Comparison of ENCODE assay signal across 8 cellular contexts in the genomic region with DNA sequence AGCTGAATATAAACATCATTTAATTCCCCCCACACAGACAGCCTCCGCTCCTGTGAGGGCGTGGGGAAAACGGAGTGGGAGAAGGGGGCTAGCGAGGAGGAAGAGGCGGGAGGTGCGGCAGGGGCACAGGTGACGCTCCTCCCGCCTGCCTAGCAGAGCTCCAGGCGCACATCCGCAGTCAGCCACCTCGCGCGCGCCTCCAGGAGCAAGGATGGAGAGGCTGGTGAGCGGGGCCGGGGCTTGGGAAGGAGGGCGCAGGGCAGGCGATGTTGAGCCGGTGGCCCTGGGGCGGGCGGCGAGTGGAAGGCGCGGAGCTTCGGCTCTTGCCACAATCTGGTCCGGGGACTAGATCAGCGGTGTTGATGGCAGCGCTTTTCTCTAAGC. TPM values are rescaled to one million over a fixed set of nuclear protein-coding genes. Genes with fewer than 3 reads are reported as not detected.
A peak's percentile ranks its signal among the peaks of the same experiment; 100 is the strongest.
DNase-seq lines count a peak whose midpoint lies in the region; ATAC-seq lines count a peak whose summit lies in the region.

A gene with protein sequence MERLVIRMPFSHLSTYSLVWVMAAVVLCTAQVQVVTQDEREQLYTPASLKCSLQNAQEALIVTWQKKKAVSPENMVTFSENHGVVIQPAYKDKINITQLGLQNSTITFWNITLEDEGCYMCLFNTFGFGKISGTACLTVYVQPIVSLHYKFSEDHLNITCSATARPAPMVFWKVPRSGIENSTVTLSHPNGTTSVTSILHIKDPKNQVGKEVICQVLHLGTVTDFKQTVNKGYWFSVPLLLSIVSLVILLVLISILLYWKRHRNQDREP (plus strand): TSS at position 155 of the 384 bp plus-strand sequence. CDS start 57 bp downstream, at position 212.

- peak within 1 kb of the TSS; percentile 84 for H3K4me3 Mint-ChIP-seq in activated CD4-positive, alpha-beta memory T cell treated with anti-CD3 and anti-CD28 coated beads, Interleukin-2, amount 10 ng/mL, durations not matched to agents 7 days and 5 days

- DNase-seq in C1 segment of cervical spinal cord (lab: John Stamatoyannopoulos, UW): peak in 10 of 14 donors; percentile 30 to 83 (median 68)
- DNase-seq in NCI-H1417 treated with DMSO at 0.1 percent for 48 hours (lab: John Stamatoyannopoulos, UW): peak; percentile 65
- peak; percentile 55 for DNase-seq in activated CD4-positive, alpha-beta memory T cell treated with anti-CD3 and anti-CD28 coated beads, Interleukin-2, amount 10 ng/mL, durations not matched to agents 7 days and 5 days
- DNase-seq in effector CD4-positive, alpha-beta T cell: peak; percentile 22
- peak; percentile 90 for DNase-seq in mesenteric fat pad (ENCODE audit: low spot score)
- peak; percentile 19 for DNase-seq in stimulated activated CD8-positive, alpha-beta memory T cell treated with anti-CD3 and anti-CD28 coated beads, Interleukin-15, amount 100 ng/mL, for 24 hours (ENCODE audit: low read depth)

- POLR2A ChIA-PET in activated CD4-positive, alpha-beta memory T cell treated with anti-CD3 and anti-CD28 coated beads, Interleukin-2, amount 10 ng/mL, durations not matched to agents 7 days and 5 days (lab: Charles Lee): interaction anchor here (0.7 to 3.2 kb wide), 19 partner anchors 10 to 355 kb away, joined by 3 to 35 read pairs (median 4); a partner anchor contains a TSS

- no peaks in the 10 kb centered on the region for H3K9me3 Mint-ChIP-seq in activated CD4-positive, alpha-beta memory T cell treated with anti-CD3 and anti-CD28 coated beads, Interleukin-2, amount 10 ng/mL, durations not matched to agents 7 days and 5 days

- CTCF ChIA-PET in activated CD4-positive, alpha-beta memory T cell treated with anti-CD3 and anti-CD28 coated beads, Interleukin-2, amount 10 ng/mL, durations not matched to agents 7 days and 5 days (lab: Charles Lee): interaction anchor here (0.8 to 3.9 kb wide), 21 partner anchors 11 to 221 kb away, joined by 3 to 34 read pairs (median 5); a partner anchor contains a TSS

- no peaks in the 10 kb centered on the region for H3K36me3 Mint-ChIP-seq in activated CD4-positive, alpha-beta memory T cell treated with anti-CD3 and anti-CD28 coated beads, Interleukin-2, amount 10 ng/mL, durations not matched to agents 7 days and 5 days (ENCODE audit: low read depth)

- H3K27me3 Mint-ChIP-seq in activated CD4-positive, alpha-beta memory T cell treated with anti-CD3 and anti-CD28 coated beads, Interleukin-2, amount 10 ng/mL, durations not matched to agents 7 days and 5 days: no peaks in the 10 kb centered on the region

- peak; percentile 72 for ATAC-seq in GM21515 (IDR thresholded peaks at IDR 0.05; ENCODE audit: unreplicated experiment)
- no peak for ATAC-seq in GM21717 (IDR thresholded peaks at IDR 0.05; ENCODE audit: unreplicated experiment)

- peaks cover 44% of the 10 kb centered on the region for H3K4me1 Mint-ChIP-seq in activated CD4-positive, alpha-beta memory T cell treated with anti-CD3 and anti-CD28 coated beads, Interleukin-2, amount 10 ng/mL, durations not matched to agents 7 days and 5 days

- peak within 1 kb of the TSS; percentile 67 for H3K27ac Mint-ChIP-seq in activated CD4-positive, alpha-beta memory T cell treated with anti-CD3 and anti-CD28 coated beads, Interleukin-2, amount 10 ng/mL, durations not matched to agents 7 days and 5 days

RNA-seq across cellular contexts. Expression of the gene that starts here (rescaled TPM):
- total RNA-seq in activated CD4-positive, alpha-beta memory T cell treated with anti-CD3 and anti-CD28 coated beads, Interleukin-2, amount 10 ng/mL, durations not matched to agents 7 days and 5 days: 1 to 10 TPM; 9.1 to 9.2 TPM
- 6.0 TPM for total RNA-seq in mesenteric fat pad

Comparison
In these comparisons a context has a peak if more than half of its experiments do, and no peak if none do; other contexts are left out.
1. DNase-seq: peak in every context shown above with its lines; median percentile 90 in mesenteric fat pad; 68 in C1 segment of cervical spinal cord; 65 in NCI-H1417 treated with DMSO at 0.1 percent for 48 hours; 55 in activated CD4-positive, alpha-beta memory T cell treated with anti-CD3 and anti-CD28 coated beads, Interleukin-2, amount 10 ng/mL, durations not matched to agents 7 days and 5 days; 22 in effector CD4-positive, alpha-beta T cell; 19 in stimulated activated CD8-positive, alpha-beta memory T cell treated with anti-CD3 and anti-CD28 coated beads, Interleukin-15, amount 100 ng/mL, for 24 hours.